Comparison of ENCODE assay signal across 22 cellular contexts in the genomic region with DNA sequence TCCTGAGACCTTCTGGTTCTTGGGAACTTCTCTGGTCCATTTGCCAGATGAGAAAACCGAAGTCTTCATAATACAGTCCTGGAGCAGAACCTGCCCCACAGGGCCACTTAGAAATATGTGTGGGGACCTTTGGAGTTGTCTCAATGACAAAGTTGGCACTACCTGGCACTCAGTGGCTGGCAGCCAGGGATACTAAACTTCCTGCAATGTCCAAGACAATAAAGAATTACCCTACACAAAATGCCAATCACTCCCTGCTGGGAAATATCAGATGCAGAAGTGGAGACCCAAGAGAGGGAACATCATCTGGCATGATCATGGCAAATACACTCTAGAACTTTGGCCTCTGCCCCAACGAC. TPM values are rescaled to one million over a fixed set of nuclear protein-coding genes. Genes with fewer than 3 reads are reported as not detected.
DNase-seq lines count a peak whose midpoint lies in the region; ATAC-seq, FAIRE-seq and TF ChIP-seq lines count a peak whose summit lies in the region.
"Had no signal": no experiment of that assay in that cellular context is flagged by ENCODE, and none has a peak within 500 bp of the region (broad histone marks: within the 10 kb centered on the region; RNA-seq: fewer than 3 reads in every experiment).

No MANE protein-coding gene starts in this region.

- peak overlapping the region; percentile 75 for H3K4me3 Mint-ChIP-seq in natural killer cell treated with Interleukin-12 subunit alpha and Interleukin-12 subunit beta and Interleukin-15 and Interleukin-18, amount 100 ng/mL, for 72 hours
- H3K4me3 Mint-ChIP-seq: activated T-cell treated with anti-CD3 and anti-CD28 coated beads, Interleukin-2, amount 50 U/mL, for 24 hours; CD4-positive, CD25-positive, alpha-beta regulatory T cell had no signal

- TF ChIP-seq EP300 in HepG2 (IDR thresholded peaks at IDR 0.05; ENCODE audit: low read depth in 2 of 2, low read length in 2 of 2) (no peak), HepG2 (CRISPR knock-in tag; IDR thresholded peaks at IDR 0.05; ENCODE audit: borderline replicate concordance) (no peak)

- TF ChIP-seq POLR2A in right lobe of liver (IDR thresholded peaks at IDR 0.05): no peak
- no peak for TF ChIP-seq POLR2A in HepG2 (IDR thresholded peaks at IDR 0.05; ENCODE audit: insufficient read depth in 1 of 2, low read depth in 2 of 2, low read length in 2 of 2)

- CTCF ChIA-PET in HepG2 (lab: Yijun Ruan, JAX; ENCODE audit: low intra/inter-chr PET ratio, low total read pairs): no interaction called here

- in situ Hi-C loops in HepG2 (cut with HindIII; ENCODE audit: extremely low pct_ligation_motif_present, low pct_unique_long_range_greater_than_20kb): no loop called here

- H3K4me3 ChIP-seq in right lobe of liver (no peak overlapping the region), HepG2 (replicated peaks in 1 of 3; ENCODE audit: insufficient read depth in 1 of 3, low read depth in 2 of 3, low read length in 3 of 3) (no peak overlapping the region), bronchial epithelial cell (ENCODE audit: low read depth, low read length) (no peak overlapping the region)
- H3K4me3 ChIP-seq: heart left ventricle, right atrium auricular region, SK-N-MC had no signal

- H3K36me3 Mint-ChIP-seq in natural killer cell treated with Interleukin-12 subunit alpha and Interleukin-12 subunit beta and Interleukin-15 and Interleukin-18, amount 100 ng/mL, for 72 hours: no peaks in the 10 kb centered on the region
- H3K36me3 Mint-ChIP-seq: CD4-positive, CD25-positive, alpha-beta regulatory T cell had no signal

- H4K20me1 ChIP-seq in HepG2 (ENCODE audit: insufficient read depth, low read length): no peaks in the 10 kb centered on the region

- no peaks in the 10 kb centered on the region for H3K9me3 Mint-ChIP-seq in natural killer cell treated with Interleukin-12 subunit alpha and Interleukin-12 subunit beta and Interleukin-15 and Interleukin-18, amount 100 ng/mL, for 72 hours
- H3K9me3 Mint-ChIP-seq: activated T-cell treated with anti-CD3 and anti-CD28 coated beads, Interleukin-2, amount 50 U/mL, for 24 hours; CD4-positive, CD25-positive, alpha-beta regulatory T cell had no signal

- no peaks in the 10 kb centered on the region for H3K79me2 ChIP-seq in HepG2 (ENCODE audit: insufficient read depth, low read length)

- no peak for TF ChIP-seq RAD21 in HepG2 (CRISPR knock-in tag; IDR thresholded peaks at IDR 0.05)

- H3K4me2 ChIP-seq in HepG2 (ENCODE audit: low read depth, low read length): no peak overlapping the region

- peak in 3 of 4 donors; percentile 23 to 38 (median 28) for ATAC-seq in right lobe of liver
- ATAC-seq in HepG2: no peak
- ATAC-seq in natural killer cell treated with Interleukin-12 subunit alpha and Interleukin-12 subunit beta and Interleukin-15 and Interleukin-18, amount 100 ng/mL, for 72 hours: peak in 1 of 2 donors; percentile 4
- ATAC-seq in HG02763 (IDR thresholded peaks at IDR 0.05; ENCODE audit: unreplicated experiment): no peak

- DNase-seq in right lobe of liver (no peak), HepG2 (ENCODE audit: low spot score) (no peak), bronchial epithelial cell (ENCODE audit: low read depth) (no peak), SK-N-DZ (ENCODE audit: low spot score) (no peak), NCI-H2107 treated with DMSO at 0.1 percent for 48 hours (lab: John Stamatoyannopoulos, UW; ENCODE audit: unreplicated experiment) (no peak)
- no peak for DNase-seq in natural killer cell treated with Interleukin-12 subunit alpha and Interleukin-12 subunit beta and Interleukin-15 and Interleukin-18, amount 100 ng/mL, for 72 hours (ENCODE audit: low spot score)
- DNase-seq: activated CD4-positive, alpha-beta T cell treated with anti-CD3 and anti-CD28 coated beads, Interleukin-2, amount 50 U/mL, for 48 hours; activated T-cell treated with anti-CD3 and anti-CD28 coated beads, Interleukin-2, amount 50 U/mL, for 24 hours; caudate nucleus; CD4-positive, CD25-positive, alpha-beta regulatory T cell; DMS153; IMR-90; NCI-H1436; NCI-H2107; nucleus accumbens had no signal

- H3K36me3 ChIP-seq in right lobe of liver (no peaks in the 10 kb centered on the region), HepG2 (replicated peaks in 1 of 2; ENCODE audit: control insufficient read depth in 1 of 2, insufficient read depth in 2 of 2, low read length in 2 of 2) (no peaks in the 10 kb centered on the region), bronchial epithelial cell (ENCODE audit: control insufficient read depth, insufficient read depth, low read length) (no peaks in the 10 kb centered on the region)
- H3K36me3 ChIP-seq: heart left ventricle, right atrium auricular region had no signal

- no peaks in the 10 kb centered on the region for H3K27me3 Mint-ChIP-seq in natural killer cell treated with Interleukin-12 subunit alpha and Interleukin-12 subunit beta and Interleukin-15 and Interleukin-18, amount 100 ng/mL, for 72 hours
- H3K27me3 Mint-ChIP-seq: activated T-cell treated with anti-CD3 and anti-CD28 coated beads, Interleukin-2, amount 50 U/mL, for 24 hours had no signal

- H3K27ac ChIP-seq in right lobe of liver (no peak overlapping the region), HepG2 (ENCODE audit: extremely low read length, insufficient read depth, low read length) (no peak overlapping the region)
- H3K27ac ChIP-seq: HL-60, SK-N-MC had no signal

- peaks cover 85 to 94% of the 10 kb centered on the region in 2 donors for H3K4me1 Mint-ChIP-seq in natural killer cell treated with Interleukin-12 subunit alpha and Interleukin-12 subunit beta and Interleukin-15 and Interleukin-18, amount 100 ng/mL, for 72 hours (ENCODE audit: low read depth in 2 of 2)
- H3K4me1 Mint-ChIP-seq: CD4-positive, CD25-positive, alpha-beta regulatory T cell had no signal

- H3K9me3 ChIP-seq in right lobe of liver (no peaks in the 10 kb centered on the region), HepG2 (ENCODE audit: low read length) (no peaks in the 10 kb centered on the region)
- H3K9me3 ChIP-seq: heart left ventricle, right atrium auricular region had no signal

- TF ChIP-seq CTCF in right lobe of liver (IDR thresholded peaks at IDR 0.05) (no peak), HepG2 (CRISPR knock-in tag; IDR thresholded peaks at IDR 0.05) (no peak), bronchial epithelial cell (IDR thresholded peaks at IDR 0.05; ENCODE audit: insufficient read depth, low read length, severe bottlenecking) (no peak)

- WGBS in right lobe of liver (ENCODE audit: insufficient coverage, low coverage, low lambda C conversion rate, missing lambda C conversion rate): 41% methylated on average over 2 of the region's 2 CpGs
- 6% methylated on average over 2 of the region's 2 CpGs for WGBS in HepG2 (ENCODE audit: low lambda C conversion rate)

- H3K4me1 ChIP-seq in right lobe of liver (peaks cover 0 to 8% (median 0%) of the 10 kb centered on the region in 4 donors), HepG2 (ENCODE audit: insufficient read depth, low read length) (no peaks in the 10 kb centered on the region)

- intact Hi-C loops in right lobe of liver (cut with DNase I) (no loop called here), HepG2 (cut with micrococcal nuclease; ENCODE audit: unreplicated experiment) (no loop called here)

- no peak overlapping the region for H3K9ac ChIP-seq in HepG2 (ENCODE audit: insufficient read depth, low read depth, low read length)

- BruUV-seq in HepG2 (replicated peaks; lab: Mats Ljungman, UMichigan): no TSS peak

- POLR2A ChIA-PET in HepG2 (lab: Yijun Ruan, JAX): no interaction called here

- no peak overlapping the region for H2AFZ ChIP-seq in HepG2 (ENCODE audit: low read length)

- peak overlapping the region; percentile 97 to 99 for H3K27ac Mint-ChIP-seq in natural killer cell treated with Interleukin-12 subunit alpha and Interleukin-12 subunit beta and Interleukin-15 and Interleukin-18, amount 100 ng/mL, for 72 hours
- H3K27ac Mint-ChIP-seq: activated T-cell treated with anti-CD3 and anti-CD28 coated beads, Interleukin-2, amount 50 U/mL, for 24 hours had no signal

- FAIRE-seq in HepG2 (lab: Jason Lieb, UNC): no peak
- peak; percentile 75 for FAIRE-seq in bronchial epithelial cell (lab: Jason Lieb, UNC)
- FAIRE-seq: G401.6, H1 had no signal

- H3K27me3 ChIP-seq in right lobe of liver (no peaks in the 10 kb centered on the region), HepG2 (ENCODE audit: control insufficient read depth in 1 of 2, insufficient read depth in 2 of 2, low read length in 2 of 2) (no peaks in the 10 kb centered on the region), bronchial epithelial cell (ENCODE audit: control insufficient read depth, insufficient read depth, low read length) (no peaks in the 10 kb centered on the region)
- H3K27me3 ChIP-seq: heart left ventricle, right atrium auricular region had no signal

RNA-seq across cellular contexts. Expression of a gene that starts 29.6 kb away (rescaled TPM):
- total RNA-seq in right lobe of liver: 1 to 10 TPM in 5 of 6 experiments, under 1 TPM in 1; 0.99 to 2.8 (median 1.8) TPM
- not detected in 2 replicates for total RNA-seq in HepG2 (2016; rRNA removed; fragmentation: Illumina TruSeq; extraction: Trizol)
- total RNA-seq in HepG2 (2016; cell fraction: cytosol; rRNA removed; fragmentation: Illumina TruSeq; extraction: Trizol; ENCODE audit: low read depth): not detected in 2 replicates
- total RNA-seq in HepG2 (2016; cell fraction: insoluble cytoplasmic fraction; rRNA removed; fragmentation: Illumina TruSeq; extraction: Trizol): not detected in 2 replicates
- total RNA-seq in HepG2 (2016; cell fraction: membrane; rRNA removed; fragmentation: Illumina TruSeq; extraction: Trizol): not detected in 2 replicates
- not detected in 2 replicates for total RNA-seq in HepG2 (2016; cell fraction: nucleus; rRNA removed; fragmentation: Illumina TruSeq; extraction: Trizol)
- 0.01 TPM in 1 of 2 replicates, not detected in the other for polyA plus RNA-seq in HepG2 (2011; rRNA removed)
- not detected in 2 replicates for polyA plus RNA-seq in HepG2 (2011; cell fraction: cytosol; rRNA removed)
- polyA plus RNA-seq in HepG2 (2011; cell fraction: nucleus; rRNA removed): not detected in 2 replicates
- polyA plus RNA-seq in HepG2 (2012): not detected in 2 replicates
- not detected in 2 replicates for polyA plus RNA-seq in HepG2 (2016; cell fraction: cytosol; fragmentation: Illumina TruSeq; extraction: Trizol; ENCODE audit: low read depth)
- polyA plus RNA-seq in HepG2 (2016; cell fraction: insoluble cytoplasmic fraction; fragmentation: Illumina TruSeq; extraction: Trizol; ENCODE audit: low read depth): not detected in 2 replicates
- not detected in 2 replicates for polyA plus RNA-seq in HepG2 (2016; cell fraction: membrane; fragmentation: Illumina TruSeq; extraction: Trizol; ENCODE audit: low read depth)
- not detected in 2 replicates for polyA plus RNA-seq in HepG2 (2016; cell fraction: nucleus; fragmentation: Illumina TruSeq; extraction: Trizol; ENCODE audit: insufficient read depth, low read depth)
- 0.06 and 2.5 TPM in 2 replicates for polyA minus RNA-seq in HepG2 (2011; rRNA and poly(A)+ RNA removed; ENCODE audit: low replicate concordance)
- not detected in 2 replicates for polyA minus RNA-seq in HepG2 (2011; cell fraction: cytosol; rRNA and poly(A)+ RNA removed)
- polyA minus RNA-seq in HepG2 (2011; cell fraction: nucleus; rRNA and poly(A)+ RNA removed): not detected in 2 replicates
- 18.7 and 21.9 TPM in 2 replicates for total RNA-seq in bronchial epithelial cell
- total RNA-seq in natural killer cell treated with Interleukin-12 subunit alpha and Interleukin-12 subunit beta and Interleukin-15 and Interleukin-18, amount 100 ng/mL, for 72 hours: 1 to 10 TPM; 3.8 to 4.4 TPM
- polyA plus RNA-seq in SK-N-DZ (2014; cell fraction: cytosol; rRNA removed): 0.03 and 0.13 TPM in 2 replicates
- not detected in 2 replicates for polyA plus RNA-seq in SK-N-DZ (2014; cell fraction: nucleus; rRNA removed)

Comparison
In these comparisons a context has a peak if more than half of its experiments do, and no peak if none do; other contexts are left out.
1. ATAC-seq: peak in right lobe of liver (3 of 4); none in HepG2 (single experiment) and HG02763 (single experiment).